ENCODE assay signal across 26 cellular contexts in the genomic region with DNA sequence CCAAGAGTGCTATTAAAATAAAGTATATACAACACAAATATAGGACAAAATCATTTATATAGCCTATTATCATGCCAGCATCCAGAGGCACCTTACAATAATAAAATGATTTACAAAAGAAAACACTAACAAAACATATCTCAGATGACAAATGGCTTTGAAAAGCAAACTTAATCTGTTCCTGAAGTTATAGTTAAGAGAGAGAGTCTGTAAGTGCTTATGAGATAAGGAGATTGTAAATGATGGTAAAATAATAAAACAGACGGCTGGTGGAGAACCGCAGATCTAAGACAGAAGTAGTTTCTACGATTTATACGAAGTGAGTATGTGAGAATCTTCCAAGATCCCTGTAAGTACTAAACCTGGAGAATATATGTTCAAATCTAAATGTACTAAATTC.
"Had no signal": no experiment of that assay in that cellular context is flagged by ENCODE, and none has a peak within 500 bp of the region (broad histone marks: within the 10 kb centered on the region; RNA-seq: fewer than 3 reads in every experiment).

No MANE protein-coding gene starts in this region.

- H3K4me1 Mint-ChIP-seq: endodermal cell, immature natural killer cell had no signal

- DNase-seq: colonic mucosa; cortex of kidney; effector CD8-positive, alpha-beta T cell; effector memory CD8-positive, alpha-beta T cell; endodermal cell; erythroblast; esophagus squamous epithelium; foreskin fibroblast; foreskin melanocyte; gastrocnemius medialis; glutamatergic neuron; head of caudate nucleus; heart right ventricle; hypothalamus; immature natural killer cell; islet precursor cell; kidney; kidney glomerular epithelial cell; left colon; left ventricle myocardium superior; lower lobe of right lung; mesenchymal stem cell; midbrain had no signal

- H3K27ac Mint-ChIP-seq: dendritic cell treated with granulocyte-macrophage colony-stimulating factor and Interleukin-4, amounts not matched to agents 40 ng/mL and 50 ng/mL, for 4 days; effector memory CD8-positive, alpha-beta T cell; endodermal cell; immature natural killer cell had no signal

- H3K27me3 Mint-ChIP-seq: dendritic cell treated with granulocyte-macrophage colony-stimulating factor and Interleukin-4, amounts not matched to agents 40 ng/mL and 50 ng/mL, for 4 days had no signal

- H3K9me3 ChIP-seq: colonic mucosa, esophagus squamous epithelium, gastrocnemius medialis, heart right ventricle, lower lobe of right lung had no signal

- H3K36me3 ChIP-seq: colonic mucosa, esophagus squamous epithelium, gastrocnemius medialis, heart right ventricle, lower lobe of right lung had no signal

- ATAC-seq: effector memory CD8-positive, alpha-beta T cell; esophagus mucosa; gastrocnemius medialis; heart right ventricle; left colon; left ventricle myocardium superior; lower lobe of right lung had no signal

- H3K4me3 ChIP-seq: colonic mucosa, esophagus squamous epithelium, gastrocnemius medialis, heart right ventricle, lower lobe of right lung had no signal

- H3K36me3 Mint-ChIP-seq: immature natural killer cell had no signal

- H3K4me3 Mint-ChIP-seq: dendritic cell treated with granulocyte-macrophage colony-stimulating factor and Interleukin-4, amounts not matched to agents 40 ng/mL and 50 ng/mL, for 4 days; effector memory CD8-positive, alpha-beta T cell; endodermal cell; immature natural killer cell had no signal

- H3K4me1 ChIP-seq: colonic mucosa, esophagus squamous epithelium, gastrocnemius medialis, heart right ventricle, lower lobe of right lung had no signal

- H3K27ac ChIP-seq: colonic mucosa, epithelial cell of prostate, esophagus squamous epithelium, gastrocnemius medialis, heart right ventricle, lower lobe of right lung had no signal

- H3K27me3 ChIP-seq: colonic mucosa, esophagus squamous epithelium, gastrocnemius medialis had no signal

- H3K9me3 Mint-ChIP-seq: dendritic cell treated with granulocyte-macrophage colony-stimulating factor and Interleukin-4, amounts not matched to agents 40 ng/mL and 50 ng/mL, for 4 days; effector memory CD8-positive, alpha-beta T cell; endodermal cell had no signal
